Comparison of ENCODE assay signal across 8 cellular contexts in the genomic region with DNA sequence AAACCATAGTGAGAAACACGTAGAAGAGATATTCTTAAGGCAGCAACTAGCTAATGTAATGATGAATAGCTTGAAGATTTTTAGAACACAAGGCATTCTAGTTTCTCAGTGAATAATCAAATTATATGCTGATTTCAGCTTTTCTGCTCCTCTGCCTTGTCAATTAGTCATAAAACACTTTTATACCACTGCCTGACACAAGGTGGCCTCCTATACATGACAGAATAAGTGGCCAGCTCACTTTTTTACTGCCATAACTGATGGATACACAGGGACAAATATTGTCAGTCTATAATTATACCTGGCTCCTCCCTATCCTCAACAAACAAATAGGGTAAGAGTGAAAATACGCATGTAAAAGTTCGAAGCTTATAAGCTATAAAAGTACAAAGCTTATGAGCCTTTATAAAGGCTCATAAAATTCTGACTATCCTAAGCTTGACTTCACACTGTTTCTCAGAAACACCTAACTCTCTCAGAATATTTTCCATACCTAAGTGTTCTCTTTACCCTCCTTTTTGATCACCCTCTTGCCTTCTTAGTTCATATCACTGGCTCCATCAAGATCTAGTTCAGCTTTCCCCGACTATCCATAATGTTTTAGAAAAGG.
DNase-seq lines count a peak whose midpoint lies in the region; ATAC-seq and TF ChIP-seq lines count a peak whose summit lies in the region.

No MANE protein-coding gene starts in this region.

- no peaks in the 10 kb centered on the region for H3K9me3 Mint-ChIP-seq in immature natural killer cell

- H3K4me3 ChIP-seq in PC-9 (no peak overlapping the region), body of pancreas (no peak overlapping the region)

- intact Hi-C loops in PC-9 (cut with micrococcal nuclease; ENCODE audit: unreplicated experiment): loop anchor here (1.0 to 10.0 kb wide), 5 partner anchors 139 to 403 kb away; a partner anchor contains a TSS
- intact Hi-C loops in body of pancreas (cut with DNase I): loop anchor here (10.0 kb wide), 1 partner anchor 313 kb away; no protein-coding TSS in a partner anchor

- peak; percentile 73 for TF ChIP-seq CTCF in PC-9 (conservative IDR thresholded peaks at IDR 0.05)
- TF ChIP-seq CTCF in body of pancreas (IDR thresholded peaks at IDR 0.05): peak; percentile 37 to 82 (median 75)

- H3K27me3 ChIP-seq in PC-9 (ENCODE audit: insufficient read depth, low read depth): no peaks in the 10 kb centered on the region
- H3K27me3 ChIP-seq in body of pancreas: no peaks in the 10 kb centered on the region

- no peaks in the 10 kb centered on the region for H3K79me2 ChIP-seq in PC-9 (ENCODE audit: low read depth)

- H3K4me1 ChIP-seq in PC-9 (replicated peaks; ENCODE audit: insufficient read depth) (no peaks in the 10 kb centered on the region), body of pancreas (no peaks in the 10 kb centered on the region)

- H3K36me3 Mint-ChIP-seq in immature natural killer cell: peaks cover 10 to 30% (median 14%) of the 10 kb centered on the region in 3 donors

- peaks cover 4% of the 10 kb centered on the region; the same call in 1 of the 2 replicates for H3F3A ChIP-seq in PC-9 (ENCODE audit: insufficient read depth, low read depth)

- H3K4me2 ChIP-seq in PC-9: no peak overlapping the region

- no peak for TF ChIP-seq POLR2A in body of pancreas (IDR thresholded peaks at IDR 0.05)

- BruUV-seq in PC-9 (replicated peaks; lab: Mats Ljungman, UMichigan): no TSS peak

- no peak overlapping the region for H3K4me3 Mint-ChIP-seq in immature natural killer cell

- no peak overlapping the region for H3K27ac ChIP-seq in PC-9
- no peak overlapping the region for H3K27ac ChIP-seq in body of pancreas

- CTCF ChIA-PET in PC-9 (lab: Charles Lee): interaction anchor here (0.5 to 2.0 kb wide), 11 partner anchors 14 to 1147 kb away, joined by 3 to 31 read pairs (median 4); a partner anchor contains a TSS

- DNase-seq in NCI-H1092 treated with DMSO at 0.1 percent for 48 hours (lab: John Stamatoyannopoulos, UW) (peak; percentile 48), NCI-H1092 (lab: John Stamatoyannopoulos, UW) (no peak), HuH-7 (ENCODE audit: low spot score) (peak; percentile 42), PC-9 (peak in 1 of 2 experiments; percentile 11), body of pancreas (peak; percentile 28 to 76 (median 39)), immature natural killer cell (peak; percentile 35 to 60 (median 45))
- DNase-seq in stimulated activated CD4-positive, alpha-beta T cell treated with anti-CD3 and anti-CD28 coated beads, Interleukin-2, amount 100 ng/mL, for 4 hours (ENCODE audit: low read depth): peak; percentile 19

- POLR2A ChIA-PET in PC-9 (lab: Charles Lee; ENCODE audit: unreplicated experiment): interaction anchor here (0.5 kb wide), 1 partner anchor 151 kb away, joined by 3 read pairs; no protein-coding TSS in a partner anchor

- H3K27ac Mint-ChIP-seq in immature natural killer cell: peak overlapping the region in 1 of 6 donors; percentile 62

- 55 to 61% methylated on average over 4 of the region's 4 CpGs for WGBS in body of pancreas, 2 donors

- no peaks in the 10 kb centered on the region for H3K4me1 Mint-ChIP-seq in immature natural killer cell

- H3K36me3 ChIP-seq in PC-9 (ENCODE audit: low read depth) (no peaks in the 10 kb centered on the region), body of pancreas (replicated peaks in 1 of 2; ENCODE audit: insufficient read depth in 1 of 2, low read depth in 2 of 2) (peaks cover 4 to 16% of the 10 kb centered on the region in 2 donors)

- ATAC-seq in body of pancreas (peak; percentile 67), GM18517 (IDR thresholded peaks at IDR 0.05; ENCODE audit: unreplicated experiment) (no peak)

- H3K27me3 Mint-ChIP-seq in immature natural killer cell (ENCODE audit: low read depth in 3 of 3): no peaks in the 10 kb centered on the region

- no peaks in the 10 kb centered on the region for H3K9me2 ChIP-seq in PC-9 (ENCODE audit: insufficient read depth)

- H3K9me3 ChIP-seq in PC-9 (ENCODE audit: insufficient read depth, low read depth): no peaks in the 10 kb centered on the region
- no peaks in the 10 kb centered on the region for H3K9me3 ChIP-seq in body of pancreas

- no peak overlapping the region for H2AFZ ChIP-seq in PC-9

- H4K20me1 ChIP-seq in PC-9 (ENCODE audit: insufficient read depth): no peaks in the 10 kb centered on the region
